In the genomic region with DNA sequence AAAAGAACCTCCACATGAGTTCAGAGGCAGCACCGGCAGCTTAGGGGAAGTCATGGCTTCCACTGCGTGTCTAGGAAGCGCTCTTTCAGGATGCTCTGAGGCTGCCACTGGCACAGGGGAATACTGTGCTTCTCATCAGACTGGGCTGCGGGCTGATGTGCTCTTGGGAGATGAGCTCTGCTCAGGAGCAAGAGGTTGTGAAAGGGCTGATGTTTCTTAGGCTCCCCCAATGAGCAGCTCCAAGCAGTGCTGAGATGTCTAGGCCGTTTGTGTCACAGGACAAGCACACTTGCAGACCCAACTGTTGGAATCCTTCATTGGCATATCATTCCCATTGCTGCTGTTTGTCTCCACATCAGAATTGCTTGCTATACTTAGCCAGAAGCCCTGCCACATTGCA, we compare ENCODE assay signal across 1 cellular context.
TF ChIP-seq lines count a peak whose summit lies in the region.

No MANE protein-coding gene starts in this region.

TF ChIP-seq in WTC11, 78 proteins besides CTCF, POLR2A, EP300 and RAD21:
- no peak for TF ChIP-seq CREB1 (CRISPR knock-in tag; IDR thresholded peaks at IDR 0.05)
